ENCODE assay signal across 8 cellular contexts in the genomic region with DNA sequence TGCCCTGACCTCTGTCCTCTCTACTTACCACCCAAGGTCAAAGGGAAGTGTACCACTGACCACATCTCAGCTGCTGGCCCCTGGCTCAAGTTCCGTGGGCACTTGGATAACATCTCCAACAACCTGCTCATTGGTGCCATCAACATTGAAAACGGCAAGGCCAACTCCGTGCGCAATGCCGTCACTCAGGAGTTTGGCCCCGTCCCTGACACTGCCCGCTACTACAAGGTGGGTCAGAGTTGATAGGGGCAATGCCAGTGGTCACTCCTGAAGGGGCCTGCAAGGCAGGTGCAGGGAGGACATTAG. TPM values are rescaled to one million over a fixed set of nuclear protein-coding genes. Genes with fewer than 3 reads are reported as not detected.
DNase-seq lines count a peak whose midpoint lies in the region; ATAC-seq and TF ChIP-seq lines count a peak whose summit lies in the region.

No MANE protein-coding gene starts in this region.

- peak overlapping the region; percentile 36 for H3K27ac Mint-ChIP-seq in T-helper 2 cell treated with Interferon-gamma antibody and Interleukin-4, amounts not matched to agents 5 μg/mL and 100 μg/mL, for 36 hours

- H3K4me3 ChIP-seq in adipocyte (ENCODE audit: low read length) (no peak overlapping the region), right lobe of liver (no peak overlapping the region), subcutaneous abdominal adipose tissue (ENCODE audit: low read depth in 1 of 5, low read length in 5 of 5) (no peak overlapping the region)

- peaks cover 15% of the 10 kb centered on the region for H3K36me3 Mint-ChIP-seq in T-helper 2 cell treated with Interferon-gamma antibody and Interleukin-4, amounts not matched to agents 5 μg/mL and 100 μg/mL, for 36 hours (ENCODE audit: low read depth)

- ATAC-seq in right lobe of liver = no peak
- ATAC-seq in HG02763 (IDR thresholded peaks at IDR 0.05; ENCODE audit: unreplicated experiment) = no peak
- no peak for ATAC-seq in HG03354 (IDR thresholded peaks at IDR 0.05; ENCODE audit: poor library complexity, severe bottlenecking, unreplicated experiment)

- DNase-seq in T-helper 2 cell treated with Interferon-gamma antibody and Interleukin-4, amounts not matched to agents 5 μg/mL and 100 μg/mL, for 36 hours (ENCODE audit: low spot score) = no peak
- no peak for DNase-seq in T-helper 2 cell
- DNase-seq in adipocyte (ENCODE audit: low read depth) = no peak
- no peak for DNase-seq in right lobe of liver
- DNase-seq in cerebellum (ENCODE audit: low spot score) = no peak

- no peaks in the 10 kb centered on the region for H3K27me3 Mint-ChIP-seq in T-helper 2 cell treated with Interferon-gamma antibody and Interleukin-4, amounts not matched to agents 5 μg/mL and 100 μg/mL, for 36 hours (ENCODE audit: low read depth)

- H3K4me1 ChIP-seq in adipocyte (ENCODE audit: control insufficient read depth, insufficient read depth, low read length) (peaks cover 32% of the 10 kb centered on the region), right lobe of liver (peaks cover 0 to 46% (median 21%) of the 10 kb centered on the region in 4 donors), subcutaneous abdominal adipose tissue (ENCODE audit: control insufficient read depth in 5 of 5, insufficient read depth in 5 of 5, low read length in 5 of 5) (peaks cover 9 to 39% (median 31%) of the 10 kb centered on the region in 5 donors)

- intact Hi-C loops in right lobe of liver (cut with DNase I) = no loop called here

- peaks cover 81% of the 10 kb centered on the region for H3K36me3 ChIP-seq in adipocyte (ENCODE audit: control insufficient read depth, insufficient read depth, low read length, severe bottlenecking)
- peaks cover 0 to 57% (median 19%) of the 10 kb centered on the region in 4 donors for H3K36me3 ChIP-seq in right lobe of liver
- peaks cover 0 to 87% (median 79%) of the 10 kb centered on the region in 5 donors for H3K36me3 ChIP-seq in subcutaneous abdominal adipose tissue (ENCODE audit: control insufficient read depth in 5 of 5, insufficient read depth in 5 of 5, low read length in 5 of 5)

- H3K9me3 ChIP-seq in adipocyte (ENCODE audit: control insufficient read depth, low read length) = no peaks in the 10 kb centered on the region
- H3K9me3 ChIP-seq in right lobe of liver = no peaks in the 10 kb centered on the region
- H3K9me3 ChIP-seq in subcutaneous abdominal adipose tissue (ENCODE audit: control insufficient read depth in 5 of 5, low read length in 5 of 5) = no peaks in the 10 kb centered on the region

- H3K9me3 Mint-ChIP-seq in T-helper 2 cell treated with Interferon-gamma antibody and Interleukin-4, amounts not matched to agents 5 μg/mL and 100 μg/mL, for 36 hours = no peaks in the 10 kb centered on the region

- H3K4me1 Mint-ChIP-seq in T-helper 2 cell treated with Interferon-gamma antibody and Interleukin-4, amounts not matched to agents 5 μg/mL and 100 μg/mL, for 36 hours (ENCODE audit: low read depth) = peaks cover 13% of the 10 kb centered on the region

- TF ChIP-seq POLR2A in right lobe of liver (IDR thresholded peaks at IDR 0.05) = no peak

- no peak overlapping the region for H3K4me3 Mint-ChIP-seq in T-helper 2 cell treated with Interferon-gamma antibody and Interleukin-4, amounts not matched to agents 5 μg/mL and 100 μg/mL, for 36 hours

- 24% methylated on average over 6 of the region's 7 CpGs for WGBS in right lobe of liver (ENCODE audit: insufficient coverage, low coverage, low lambda C conversion rate, missing lambda C conversion rate)

- peak overlapping the region; percentile 80 for H3K9ac ChIP-seq in adipocyte (ENCODE audit: low read length)
- H3K9ac ChIP-seq in subcutaneous abdominal adipose tissue (ENCODE audit: low read length in 5 of 5) = peak overlapping the region in 1 of 5 donors; percentile 56

- H3K27ac ChIP-seq in right lobe of liver (peak overlapping the region in 2 of 3 donors; percentile 73 to 83), subcutaneous abdominal adipose tissue (ENCODE audit: low read depth, low read length) (peak overlapping the region; percentile 37)

- H3K27me3 ChIP-seq in adipocyte (replicated peaks; ENCODE audit: control insufficient read depth, insufficient read depth, low read length) (no peaks in the 10 kb centered on the region), right lobe of liver (no peaks in the 10 kb centered on the region), subcutaneous abdominal adipose tissue (ENCODE audit: control insufficient read depth in 5 of 5, insufficient read depth in 4 of 5, low read length in 5 of 5) (no peaks in the 10 kb centered on the region)

- TF ChIP-seq CTCF in right lobe of liver (IDR thresholded peaks at IDR 0.05) = no peak

RNA-seq across cellular contexts. Expression of a gene that starts 18.1 kb away (rescaled TPM):
- total RNA-seq in right lobe of liver (10 to 100 TPM in 5 of 6 experiments, 1 to 10 TPM in 1; 9.5 to 23.0 (median 18.0) TPM), cerebellum (24.4 TPM)

RNA-seq across cellular contexts. Expression of a gene that starts 34.6 kb away (rescaled TPM):
- total RNA-seq in right lobe of liver (1 to 10 TPM in 1 of 6 experiments, under 1 TPM in 4, not detected in 1; 0.31 to 3.8 (median 0.37) TPM), cerebellum (9.1 TPM)

RNA-seq across cellular contexts. Expression of a gene that starts 57.3 kb away (rescaled TPM):
- total RNA-seq in right lobe of liver = 100 to 1,000 TPM in 2 of 6 experiments, 10 to 100 TPM in 4; 62.6 to 135 (median 66.8) TPM
- total RNA-seq in cerebellum = 64.5 TPM

RNA-seq across cellular contexts. Expression of a gene that starts 57.7 kb away (rescaled TPM):
- total RNA-seq in right lobe of liver (10 to 100 TPM; 12.1 to 20.7 (median 14.5) TPM), cerebellum (31.0 TPM)
